29 cellular contexts compared by ENCODE assay signal in genomic region chr1:47711848-47712492, GRCh38.
"Had no signal": no experiment of that assay in that cellular context is flagged by ENCODE, and none has a peak within 500 bp of the region (broad histone marks: within the 10 kb centered on the region; RNA-seq: fewer than 3 reads in every experiment).

No MANE protein-coding gene starts in this region.

- H3K36me3 ChIP-seq: esophagus muscularis mucosa, gastrocnemius medialis, heart left ventricle, WERI-Rb-1 had no signal

- H3K27ac ChIP-seq: body of pancreas, esophagus muscularis mucosa, foreskin keratinocyte, gastrocnemius medialis, heart left ventricle, WERI-Rb-1 had no signal

- DNase-seq: activated B cell treated with CpG ODN at 0.5 μM for 24 hours; activated CD4-positive, alpha-beta memory T cell treated with anti-CD3 and anti-CD28 coated beads for 36 hours; activated CD4-positive, alpha-beta T cell treated with anti-CD3 and anti-CD28 coated beads, Interleukin-2, amount 10 ng/mL, durations not matched to agents 24 days and 14 days; activated CD8-positive, alpha-beta memory T cell treated with anti-CD3 and anti-CD28 coated beads, Interleukin-2, amount 10 ng/mL, durations not matched to agents 7 days and 5 days; activated CD8-positive, alpha-beta memory T cell treated with anti-CD3 and anti-CD28 coated beads, Interleukin-2, amount 50 U/mL, for 4 hours; activated CD8-positive, alpha-beta T cell treated with anti-CD3 and anti-CD28 coated beads, Interleukin-2, amount 10 ng/mL, durations not matched to agents 7 days and 5 days; activated naive CD4-positive, alpha-beta T cell treated with anti-CD3 and anti-CD28 coated beads for 36 hours; activated T-cell treated with anti-CD3 and anti-CD28 coated beads, Interleukin-2, amount 50 U/mL, for 1 hour; activated T-cell treated with anti-CD3 and anti-CD28 coated beads, Interleukin-2, amount 50 U/mL, for 48 hours; amniotic stem cell; anterior cingulate cortex; body of pancreas; caudate nucleus; effector CD8-positive, alpha-beta T cell; erythroblast; foreskin keratinocyte; gastrocnemius medialis; glutamatergic neuron; heart left ventricle; T-helper 1 cell; T-helper 17 cell; T1000; WERI-Rb-1 had no signal

- H3K9me3 Mint-ChIP-seq: activated B cell treated with CpG ODN at 0.5 μM for 24 hours; activated CD4-positive, alpha-beta memory T cell treated with anti-CD3 and anti-CD28 coated beads for 36 hours; activated CD4-positive, alpha-beta T cell treated with anti-CD3 and anti-CD28 coated beads, Interleukin-2, amount 10 ng/mL, durations not matched to agents 24 days and 14 days; activated naive CD4-positive, alpha-beta T cell treated with anti-CD3 and anti-CD28 coated beads for 36 hours; activated T-helper 1 cell treated with anti-CD3 and anti-CD28 coated beads, Interleukin-12 subunit alpha, Interleukin-12 subunit beta, Interleukin-2, Interleukin-4 antibody, amounts not matched to agents 30 ng/mL and 10 ng/mL and 1 ng/mL, durations not matched to agents 14 hours and 24 hours and 36 hours; activated T-helper 2 cell treated with anti-CD3 and anti-CD28 coated beads, Interferon-gamma antibody, Interleukin-2, Interleukin-4, amounts not matched to agents 10 μg/mL and 5 μg/mL and 100 μg/mL, durations not matched to agents 14 hours and 24 hours and 36 hours; T-helper 2 cell treated with Interferon-gamma antibody and Interleukin-4, amounts not matched to agents 5 μg/mL and 100 μg/mL, for 36 hours had no signal

- H3K36me3 Mint-ChIP-seq: activated CD4-positive, alpha-beta memory T cell treated with anti-CD3 and anti-CD28 coated beads for 36 hours; activated CD8-positive, alpha-beta memory T cell treated with anti-CD3 and anti-CD28 coated beads, Interleukin-2, amount 10 ng/mL, durations not matched to agents 7 days and 5 days; activated naive CD8-positive, alpha-beta T cell had no signal

- H3K27ac Mint-ChIP-seq: activated B cell treated with CpG ODN at 0.5 μM for 24 hours; activated CD4-positive, alpha-beta memory T cell treated with anti-CD3 and anti-CD28 coated beads for 36 hours; activated CD4-positive, alpha-beta T cell treated with anti-CD3 and anti-CD28 coated beads, Interleukin-2, amount 10 ng/mL, durations not matched to agents 24 days and 14 days; activated CD8-positive, alpha-beta memory T cell treated with anti-CD3 and anti-CD28 coated beads, Interleukin-2, amount 10 ng/mL, durations not matched to agents 7 days and 5 days; activated CD8-positive, alpha-beta T cell treated with anti-CD3 and anti-CD28 coated beads, Interleukin-2, amount 10 ng/mL, durations not matched to agents 7 days and 5 days; activated naive CD4-positive, alpha-beta T cell treated with anti-CD3 and anti-CD28 coated beads for 36 hours; activated naive CD8-positive, alpha-beta T cell; activated T-helper 1 cell treated with anti-CD3 and anti-CD28 coated beads, Interleukin-12 subunit alpha, Interleukin-12 subunit beta, Interleukin-2, Interleukin-4 antibody, amounts not matched to agents 30 ng/mL and 10 ng/mL and 1 ng/mL, durations not matched to agents 14 hours and 24 hours and 36 hours; activated T-helper 2 cell treated with anti-CD3 and anti-CD28 coated beads, Interferon-gamma antibody, Interleukin-2, Interleukin-4, amounts not matched to agents 10 μg/mL and 5 μg/mL and 100 μg/mL, durations not matched to agents 14 hours and 24 hours and 36 hours; T-helper 17 cell; T-helper 2 cell treated with Interferon-gamma antibody and Interleukin-4, amounts not matched to agents 5 μg/mL and 100 μg/mL, for 36 hours had no signal

- ATAC-seq: activated CD4-positive, CD25-positive, alpha-beta regulatory T cell treated with anti-CD3 and anti-CD28 coated beads, Interleukin-2, amount 50 U/mL, for 24 hours; activated CD8-positive, alpha-beta memory T cell treated with anti-CD3 and anti-CD28 coated beads, Interleukin-2, amount 10 ng/mL, durations not matched to agents 7 days and 5 days; activated CD8-positive, alpha-beta T cell treated with anti-CD3 and anti-CD28 coated beads, Interleukin-2, amount 10 ng/mL, durations not matched to agents 7 days and 5 days; body of pancreas; foreskin keratinocyte; gastrocnemius medialis; heart left ventricle; T-helper 17 cell had no signal

- H3K9me3 ChIP-seq: body of pancreas, esophagus muscularis mucosa, gastrocnemius medialis, heart left ventricle had no signal

- H3K4me3 Mint-ChIP-seq: activated B cell treated with CpG ODN at 0.5 μM for 24 hours; activated CD4-positive, alpha-beta memory T cell treated with anti-CD3 and anti-CD28 coated beads for 36 hours; activated CD4-positive, alpha-beta T cell treated with anti-CD3 and anti-CD28 coated beads, Interleukin-2, amount 10 ng/mL, durations not matched to agents 24 days and 14 days; activated CD8-positive, alpha-beta memory T cell treated with anti-CD3 and anti-CD28 coated beads, Interleukin-2, amount 10 ng/mL, durations not matched to agents 7 days and 5 days; activated CD8-positive, alpha-beta T cell treated with anti-CD3 and anti-CD28 coated beads, Interleukin-2, amount 10 ng/mL, durations not matched to agents 7 days and 5 days; activated naive CD4-positive, alpha-beta T cell treated with anti-CD3 and anti-CD28 coated beads for 36 hours; activated naive CD8-positive, alpha-beta T cell; activated T-helper 1 cell treated with anti-CD3 and anti-CD28 coated beads, Interleukin-12 subunit alpha, Interleukin-12 subunit beta, Interleukin-2, Interleukin-4 antibody, amounts not matched to agents 30 ng/mL and 10 ng/mL and 1 ng/mL, durations not matched to agents 14 hours and 24 hours and 36 hours; T-helper 17 cell; T-helper 2 cell treated with Interferon-gamma antibody and Interleukin-4, amounts not matched to agents 5 μg/mL and 100 μg/mL, for 36 hours had no signal

- H3K4me1 ChIP-seq: foreskin keratinocyte had no signal

- H3K4me3 ChIP-seq: body of pancreas, esophagus muscularis mucosa, gastrocnemius medialis, heart left ventricle had no signal
